In the genomic region with DNA sequence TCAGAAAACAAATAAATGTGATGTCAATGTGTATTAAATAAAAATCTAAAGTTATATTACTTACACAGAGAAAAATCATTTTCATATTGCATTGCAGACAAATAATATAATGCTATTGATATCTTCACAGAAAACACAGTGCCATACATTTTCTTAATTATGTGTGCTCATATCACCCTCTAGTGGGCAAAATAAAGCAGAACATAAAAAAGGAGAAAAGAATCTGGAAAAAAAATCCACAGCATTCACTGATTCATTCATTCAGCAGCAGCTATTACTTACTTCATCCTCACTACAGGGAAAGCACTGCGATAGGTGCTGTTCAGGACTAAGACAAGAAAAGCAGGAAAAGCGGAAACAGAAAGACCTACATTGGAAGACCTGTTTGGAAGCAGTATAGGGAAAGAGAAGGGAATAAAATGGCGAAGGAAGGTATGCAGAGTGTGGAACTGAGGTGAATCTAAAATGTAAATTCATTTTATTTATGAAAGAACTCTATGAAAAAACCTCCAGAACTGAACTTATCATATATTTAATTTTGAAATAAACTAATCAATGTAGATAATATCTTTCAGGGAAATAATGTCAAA, we compare ENCODE assay signal across 8 cellular contexts.
DNase-seq lines count a peak whose midpoint lies in the region; ATAC-seq, FAIRE-seq and TF ChIP-seq lines count a peak whose summit lies in the region.

No MANE protein-coding gene starts in this region.

- no peak overlapping the region for H3K27ac Mint-ChIP-seq in activated CD4-positive, alpha-beta T cell treated with anti-CD3 and anti-CD28 coated beads, Interleukin-2, amount 10 ng/mL, durations not matched to agents 24 days and 14 days

- peak; percentile 69 for ATAC-seq in GM21529 (IDR thresholded peaks at IDR 0.05; ENCODE audit: unreplicated experiment)
- no peak for ATAC-seq in HG03139 (IDR thresholded peaks at IDR 0.05; ENCODE audit: unreplicated experiment)

- no peak overlapping the region for H3K9ac ChIP-seq in kidney (ENCODE audit: low read length in 2 of 2)

- peaks cover 5% of the 10 kb centered on the region for H3K36me3 Mint-ChIP-seq in activated CD4-positive, alpha-beta T cell treated with anti-CD3 and anti-CD28 coated beads, Interleukin-2, amount 10 ng/mL, durations not matched to agents 24 days and 14 days (ENCODE audit: low read depth)

- 79 to 88% (median 85%) methylated on average over 3 of the region's 3 CpGs for WGBS in adrenal gland, 4 donors

- FAIRE-seq in G401.6 (lab: Jason Lieb, UNC) (peak; percentile 94), kidney (lab: Jason Lieb, UNC) (no peak)

- H3K4me1 Mint-ChIP-seq in activated CD4-positive, alpha-beta T cell treated with anti-CD3 and anti-CD28 coated beads, Interleukin-2, amount 10 ng/mL, durations not matched to agents 24 days and 14 days, result no peaks in the 10 kb centered on the region

- no peaks in the 10 kb centered on the region for H3K27me3 ChIP-seq in adrenal gland

- DNase-seq in MV-4-11 (lab: John Stamatoyannopoulos, UW) (peak; percentile 18), adrenal gland (no peak), kidney (no peak), 8988T (no peak)
- DNase-seq in activated CD4-positive, alpha-beta T cell treated with anti-CD3 and anti-CD28 coated beads, Interleukin-2, amount 10 ng/mL, durations not matched to agents 24 days and 14 days, result no peak

- H3K9me3 ChIP-seq in adrenal gland (replicated peaks in 1 of 3), result no peaks in the 10 kb centered on the region
- H3K9me3 ChIP-seq in kidney (ENCODE audit: control insufficient read depth in 1 of 2, low read length in 2 of 2), result no peaks in the 10 kb centered on the region

- H3K36me3 ChIP-seq in adrenal gland (replicated peaks in 1 of 2) (no peaks in the 10 kb centered on the region), kidney (ENCODE audit: control insufficient read depth in 1 of 2, insufficient read depth in 2 of 2, low read length in 2 of 2) (no peaks in the 10 kb centered on the region)

- H3K4me3 Mint-ChIP-seq in activated CD4-positive, alpha-beta T cell treated with anti-CD3 and anti-CD28 coated beads, Interleukin-2, amount 10 ng/mL, durations not matched to agents 24 days and 14 days, result no peak overlapping the region

- H3K27ac ChIP-seq in adrenal gland, result no peak overlapping the region
- H3K27ac ChIP-seq in kidney (ENCODE audit: low read depth in 2 of 2, low read length in 2 of 2), result no peak overlapping the region

- H3K4me3 ChIP-seq in adrenal gland, result no peak overlapping the region
- no peak overlapping the region for H3K4me3 ChIP-seq in kidney (ENCODE audit: low read length in 2 of 2)

- H3K27me3 Mint-ChIP-seq in activated CD4-positive, alpha-beta T cell treated with anti-CD3 and anti-CD28 coated beads, Interleukin-2, amount 10 ng/mL, durations not matched to agents 24 days and 14 days, result no peaks in the 10 kb centered on the region

- intact Hi-C loops in adrenal gland (cut with DNase I), result no loop called here
- intact Hi-C loops in kidney (cut with DNase I), result no loop called here
- intact Hi-C loops in activated CD4-positive, alpha-beta T cell treated with anti-CD3 and anti-CD28 coated beads, Interleukin-2, amount 10 ng/mL, durations not matched to agents 24 days and 14 days (cut with micrococcal nuclease), result no loop called here

- no peaks in the 10 kb centered on the region for H3K9me3 Mint-ChIP-seq in activated CD4-positive, alpha-beta T cell treated with anti-CD3 and anti-CD28 coated beads, Interleukin-2, amount 10 ng/mL, durations not matched to agents 24 days and 14 days

- TF ChIP-seq CTCF in adrenal gland (IDR thresholded peaks at IDR 0.05) (peak; percentile 37 to 78 (median 56)), kidney (IDR thresholded peaks at IDR 0.05; ENCODE audit: borderline replicate concordance, extremely low read depth, insufficient read depth) (peak; percentile 23)

- H3K4me1 ChIP-seq in adrenal gland (replicated peaks in 1 of 2), result no peaks in the 10 kb centered on the region
- H3K4me1 ChIP-seq in kidney (ENCODE audit: control insufficient read depth in 1 of 2, insufficient read depth in 1 of 2, low read depth in 1 of 2, low read length in 2 of 2), result no peaks in the 10 kb centered on the region

- TF ChIP-seq POLR2A in adrenal gland (IDR thresholded peaks at IDR 0.05), result no peak
